ENCODE assay signal across 1 cellular context in the genomic region with DNA sequence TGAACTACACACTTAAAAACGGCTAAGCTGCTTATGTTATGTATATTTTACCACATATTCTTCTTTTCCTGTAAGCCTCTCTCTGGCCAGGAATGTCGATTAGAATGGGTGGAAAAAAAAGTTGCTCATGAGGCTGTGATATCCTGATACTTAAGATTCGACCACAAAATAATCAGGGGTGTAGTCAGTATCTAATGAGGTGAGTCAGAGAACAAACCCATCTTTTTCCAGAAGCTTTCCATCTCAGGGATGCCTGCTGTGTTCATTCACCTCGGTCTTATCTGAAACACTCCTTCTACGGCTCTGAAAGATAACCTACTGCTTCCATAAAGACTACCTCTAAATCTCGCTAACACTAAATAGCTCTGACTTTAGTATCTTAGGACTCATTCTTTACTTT.
TF ChIP-seq lines count a peak whose summit lies in the region.

No MANE protein-coding gene starts in this region.

TF ChIP-seq in IMR-90, 13 proteins besides CTCF, POLR2A, EP300 and RAD21:
- TF ChIP-seq NFE2L2 (IDR thresholded peaks at IDR 0.05; ENCODE audit: low read depth, low read length) (no peak), MAFK (IDR thresholded peaks at IDR 0.05; ENCODE audit: low read depth, low read length) (no peak), FOS (IDR thresholded peaks at IDR 0.05; ENCODE audit: low read depth, low read length) (no peak), RFX5 (IDR thresholded peaks at IDR 0.05; ENCODE audit: low read depth, low read length) (no peak), SMC3 (IDR thresholded peaks at IDR 0.05; ENCODE audit: low read depth, low read length) (no peak), CHD1 (IDR thresholded peaks at IDR 0.05; ENCODE audit: low read depth, low read length) (no peak), MXI1 (IDR thresholded peaks at IDR 0.05; ENCODE audit: borderline replicate concordance, low read depth, low read length) (no peak)
- TF ChIP-seq, protein P1, sequence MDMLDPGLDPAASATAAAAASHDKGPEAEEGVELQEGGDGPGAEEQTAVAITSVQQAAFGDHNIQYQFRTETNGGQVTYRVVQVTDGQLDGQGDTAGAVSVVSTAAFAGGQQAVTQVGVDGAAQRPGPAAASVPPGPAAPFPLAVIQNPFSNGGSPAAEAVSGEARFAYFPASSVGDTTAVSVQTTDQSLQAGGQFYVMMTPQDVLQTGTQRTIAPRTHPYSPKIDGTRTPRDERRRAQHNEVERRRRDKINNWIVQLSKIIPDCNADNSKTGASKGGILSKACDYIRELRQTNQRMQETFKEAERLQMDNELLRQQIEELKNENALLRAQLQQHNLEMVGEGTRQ (IDR thresholded peaks at IDR 0.05; ENCODE audit: low read depth, low read length): no peak
- TF ChIP-seq, protein P2, sequence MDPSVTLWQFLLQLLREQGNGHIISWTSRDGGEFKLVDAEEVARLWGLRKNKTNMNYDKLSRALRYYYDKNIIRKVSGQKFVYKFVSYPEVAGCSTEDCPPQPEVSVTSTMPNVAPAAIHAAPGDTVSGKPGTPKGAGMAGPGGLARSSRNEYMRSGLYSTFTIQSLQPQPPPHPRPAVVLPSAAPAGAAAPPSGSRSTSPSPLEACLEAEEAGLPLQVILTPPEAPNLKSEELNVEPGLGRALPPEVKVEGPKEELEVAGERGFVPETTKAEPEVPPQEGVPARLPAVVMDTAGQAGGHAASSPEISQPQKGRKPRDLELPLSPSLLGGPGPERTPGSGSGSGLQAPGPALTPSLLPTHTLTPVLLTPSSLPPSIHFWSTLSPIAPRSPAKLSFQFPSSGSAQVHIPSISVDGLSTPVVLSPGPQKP (IDR thresholded peaks at IDR 0.05; ENCODE audit: borderline replicate concordance, low read depth, low read length): no peak
TF ChIP-seq in IMR-90: peak in this region for 0.
